In the genomic region with DNA sequence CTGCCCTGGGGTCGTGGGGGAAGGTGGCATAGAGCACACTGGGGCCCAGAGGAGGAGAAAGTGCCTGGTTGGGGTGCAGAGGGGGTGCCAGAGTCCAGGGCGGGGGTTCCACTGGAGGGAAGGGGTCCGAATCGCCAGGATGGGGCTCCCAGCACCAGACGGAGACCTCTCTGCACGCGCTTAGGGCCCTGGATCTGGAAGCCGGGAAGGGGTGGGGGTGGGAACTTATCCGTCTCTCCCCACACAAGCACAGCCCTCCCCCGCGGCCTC, we compare ENCODE assay signal across 1 cellular context.
TF ChIP-seq lines count a peak whose summit lies in the region.

No MANE protein-coding gene starts in this region.

TF ChIP-seq in K562, 482 proteins besides CTCF, POLR2A, EP300 and RAD21 (continues in another document):
- TF ChIP-seq CREB1 (IDR thresholded peaks at IDR 0.05) (no peak; the same call in 1 of the 2 replicates), CREB1 (CRISPR knock-in tag; IDR thresholded peaks at IDR 0.05) (no peak), MYNN (IDR thresholded peaks at IDR 0.05) (no peak), MYNN (CRISPR knock-in tag; IDR thresholded peaks at IDR 0.05) (no peak), PTBP1 (IDR thresholded peaks at IDR 0.05; ENCODE audit: low read depth, low read length) (no peak), XRCC4 (IDR thresholded peaks at IDR 0.05; ENCODE audit: extremely low read depth, insufficient read depth, insufficient read length) (no peak), SIN3B (IDR thresholded peaks at IDR 0.05; ENCODE audit: low read depth) (no peak), BHLHE40 (IDR thresholded peaks at IDR 0.05; ENCODE audit: low read length) (peak; percentile 42), PHF21A (IDR thresholded peaks at IDR 0.05; ENCODE audit: borderline replicate concordance, low read depth) (no peak), ZBTB9 (CRISPR knock-in tag; IDR thresholded peaks at IDR 0.05) (no peak), ETV6 (IDR thresholded peaks at IDR 0.05; ENCODE audit: borderline replicate concordance in 1 of 2, low read depth in 2 of 2, low read length in 1 of 2) (0 out of 4 replicates have a peak, but pooled peaks of 1 of the 2 experiments have one; percentile 57), ETV6 (CRISPR knock-in tag; IDR thresholded peaks at IDR 0.05; ENCODE audit: borderline replicate concordance) (no peak), JUND (IDR thresholded peaks at IDR 0.05; ENCODE audit: borderline replicate concordance, low read depth, low read length) (peak; percentile 63), JUND (tag; IDR thresholded peaks at IDR 0.05; ENCODE audit: borderline replicate concordance, low read depth, low read length) (peak; percentile 28; the same call in 1 of the 3 replicates), CBX1 (IDR thresholded peaks at IDR 0.05; ENCODE audit: low read depth) (no peak), MYC (IDR thresholded peaks at IDR 0.05; ENCODE audit: low read depth, low read length) (peak; percentile 59; the same call in 1 of the 2 replicates), MYC (CRISPR knock-in tag; IDR thresholded peaks at IDR 0.05; ENCODE audit: borderline replicate concordance, low read depth) (no peak), ZNF589 (CRISPR knock-in tag; IDR thresholded peaks at IDR 0.05; ENCODE audit: low read depth) (no peak), TCFL5 (CRISPR knock-in tag; conservative IDR thresholded peaks at IDR 0.05) (no peak), ZNF707 (CRISPR knock-in tag; conservative IDR thresholded peaks at IDR 0.05) (no peak), GATAD2A (IDR thresholded peaks at IDR 0.05) (no peak), MBD1 (CRISPR knock-in tag; IDR thresholded peaks at IDR 0.05) (no peak), MAFG (tag; conservative IDR thresholded peaks at IDR 0.05) (no peak), POLR2AphosphoS5 (IDR thresholded peaks at IDR 0.05; ENCODE audit: control insufficient read depth, insufficient read depth, low read depth, low read length) (peak; percentile 40; the same call in 1 of the 2 replicates), SMARCE1 (IDR thresholded peaks at IDR 0.05) (no peak), ZNF551 (CRISPR knock-in tag; IDR thresholded peaks at IDR 0.05) (no peak), TGIF2 (CRISPR knock-in tag; IDR thresholded peaks at IDR 0.05) (0 out of 2 replicates have a peak, but pooled peaks have one; percentile 14), U2AF2 (optimal IDR thresholded peaks at IDR 0.05; ENCODE audit: low read depth, low read length) (no peak)
- TF ChIP-seq, protein P1, sequence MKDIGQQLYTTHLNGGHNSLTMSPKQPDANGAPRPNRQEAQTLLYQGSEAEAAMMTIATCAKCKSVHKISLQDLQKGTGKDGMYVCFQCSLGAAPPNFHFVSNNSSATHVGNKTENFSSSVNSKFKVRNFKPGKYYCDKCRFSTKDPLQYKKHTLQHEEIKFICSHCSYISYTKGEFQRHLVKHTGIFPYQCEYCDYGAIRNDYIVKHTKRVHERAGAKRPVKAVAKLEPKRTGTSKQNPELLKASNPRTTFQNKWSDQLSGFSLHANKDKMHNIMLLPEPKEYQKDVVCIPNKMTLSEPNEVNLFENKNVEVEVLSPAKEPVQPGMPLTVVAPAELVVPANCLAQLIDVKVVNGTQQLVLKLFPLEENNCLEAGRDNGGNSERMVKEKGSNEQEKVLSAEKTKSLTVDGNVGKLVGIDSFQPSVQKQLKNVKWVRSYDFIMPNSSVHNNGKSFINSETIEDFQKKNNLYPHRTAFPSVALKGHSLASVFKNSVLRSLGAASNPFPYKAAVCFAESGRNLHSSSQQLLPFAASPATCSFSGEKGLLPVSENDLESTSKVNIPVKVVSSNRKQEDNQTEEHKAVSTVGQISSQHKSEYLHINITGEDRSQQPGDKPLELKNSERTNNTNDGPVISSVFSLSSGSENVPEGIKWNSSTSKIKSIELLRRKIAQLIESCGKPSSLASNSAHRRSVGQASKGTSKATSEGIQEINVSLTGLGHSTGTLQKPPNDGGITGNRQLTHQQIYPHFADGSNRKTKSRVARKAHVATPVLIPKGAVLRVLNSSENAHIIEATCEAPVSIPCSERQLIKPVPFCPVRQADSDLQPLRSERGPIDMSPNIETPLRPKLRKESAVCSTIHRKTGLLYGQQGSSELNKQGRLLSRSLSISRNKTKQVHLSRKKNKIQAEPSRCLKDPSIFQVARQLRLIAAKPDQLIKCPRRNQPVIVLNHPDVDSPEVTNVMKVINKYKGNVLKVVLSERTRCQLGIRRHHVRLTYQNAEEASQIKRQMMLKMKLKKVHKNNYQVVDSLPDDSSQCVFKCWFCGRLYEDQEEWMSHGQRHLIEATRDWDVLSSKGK (CRISPR knock-in tag; IDR thresholded peaks at IDR 0.05): no peak
- TF ChIP-seq, protein P2, sequence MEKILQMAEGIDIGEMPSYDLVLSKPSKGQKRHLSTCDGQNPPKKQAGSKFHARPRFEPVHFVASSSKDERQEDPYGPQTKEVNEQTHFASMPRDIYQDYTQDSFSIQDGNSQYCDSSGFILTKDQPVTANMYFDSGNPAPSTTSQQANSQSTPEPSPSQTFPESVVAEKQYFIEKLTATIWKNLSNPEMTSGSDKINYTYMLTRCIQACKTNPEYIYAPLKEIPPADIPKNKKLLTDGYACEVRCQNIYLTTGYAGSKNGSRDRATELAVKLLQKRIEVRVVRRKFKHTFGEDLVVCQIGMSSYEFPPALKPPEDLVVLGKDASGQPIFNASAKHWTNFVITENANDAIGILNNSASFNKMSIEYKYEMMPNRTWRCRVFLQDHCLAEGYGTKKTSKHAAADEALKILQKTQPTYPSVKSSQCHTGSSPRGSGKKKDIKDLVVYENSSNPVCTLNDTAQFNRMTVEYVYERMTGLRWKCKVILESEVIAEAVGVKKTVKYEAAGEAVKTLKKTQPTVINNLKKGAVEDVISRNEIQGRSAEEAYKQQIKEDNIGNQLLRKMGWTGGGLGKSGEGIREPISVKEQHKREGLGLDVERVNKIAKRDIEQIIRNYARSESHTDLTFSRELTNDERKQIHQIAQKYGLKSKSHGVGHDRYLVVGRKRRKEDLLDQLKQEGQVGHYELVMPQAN (IDR thresholded peaks at IDR 0.05; ENCODE audit: borderline replicate concordance): peak; percentile 34; the same call in 1 of the 2 replicates
- TF ChIP-seq, protein P3, sequence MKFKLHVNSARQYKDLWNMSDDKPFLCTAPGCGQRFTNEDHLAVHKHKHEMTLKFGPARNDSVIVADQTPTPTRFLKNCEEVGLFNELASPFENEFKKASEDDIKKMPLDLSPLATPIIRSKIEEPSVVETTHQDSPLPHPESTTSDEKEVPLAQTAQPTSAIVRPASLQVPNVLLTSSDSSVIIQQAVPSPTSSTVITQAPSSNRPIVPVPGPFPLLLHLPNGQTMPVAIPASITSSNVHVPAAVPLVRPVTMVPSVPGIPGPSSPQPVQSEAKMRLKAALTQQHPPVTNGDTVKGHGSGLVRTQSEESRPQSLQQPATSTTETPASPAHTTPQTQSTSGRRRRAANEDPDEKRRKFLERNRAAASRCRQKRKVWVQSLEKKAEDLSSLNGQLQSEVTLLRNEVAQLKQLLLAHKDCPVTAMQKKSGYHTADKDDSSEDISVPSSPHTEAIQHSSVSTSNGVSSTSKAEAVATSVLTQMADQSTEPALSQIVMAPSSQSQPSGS (CRISPR knock-in tag; IDR thresholded peaks at IDR 0.05): no peak
- TF ChIP-seq, protein P4, sequence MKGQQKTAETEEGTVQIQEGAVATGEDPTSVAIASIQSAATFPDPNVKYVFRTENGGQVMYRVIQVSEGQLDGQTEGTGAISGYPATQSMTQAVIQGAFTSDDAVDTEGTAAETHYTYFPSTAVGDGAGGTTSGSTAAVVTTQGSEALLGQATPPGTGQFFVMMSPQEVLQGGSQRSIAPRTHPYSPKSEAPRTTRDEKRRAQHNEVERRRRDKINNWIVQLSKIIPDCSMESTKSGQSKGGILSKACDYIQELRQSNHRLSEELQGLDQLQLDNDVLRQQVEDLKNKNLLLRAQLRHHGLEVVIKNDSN (CRISPR knock-in tag; IDR thresholded peaks at IDR 0.05): no peak
- TF ChIP-seq, protein P5, sequence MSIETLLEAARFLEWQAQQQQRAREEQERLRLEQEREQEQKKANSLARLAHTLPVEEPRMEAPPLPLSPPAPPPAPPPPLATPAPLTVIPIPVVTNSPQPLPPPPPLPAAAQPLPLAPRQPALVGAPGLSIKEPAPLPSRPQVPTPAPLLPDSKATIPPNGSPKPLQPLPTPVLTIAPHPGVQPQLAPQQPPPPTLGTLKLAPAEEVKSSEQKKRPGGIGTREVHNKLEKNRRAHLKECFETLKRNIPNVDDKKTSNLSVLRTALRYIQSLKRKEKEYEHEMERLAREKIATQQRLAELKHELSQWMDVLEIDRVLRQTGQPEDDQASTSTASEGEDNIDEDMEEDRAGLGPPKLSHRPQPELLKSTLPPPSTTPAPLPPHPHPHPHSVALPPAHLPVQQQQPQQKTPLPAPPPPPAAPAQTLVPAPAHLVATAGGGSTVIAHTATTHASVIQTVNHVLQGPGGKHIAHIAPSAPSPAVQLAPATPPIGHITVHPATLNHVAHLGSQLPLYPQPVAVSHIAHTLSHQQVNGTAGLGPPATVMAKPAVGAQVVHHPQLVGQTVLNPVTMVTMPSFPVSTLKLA (conservative IDR thresholded peaks at IDR 0.05): peak in 1 of 2 experiments; percentile 83; a peak in 3 of 4 replicates
- TF ChIP-seq, protein P6, sequence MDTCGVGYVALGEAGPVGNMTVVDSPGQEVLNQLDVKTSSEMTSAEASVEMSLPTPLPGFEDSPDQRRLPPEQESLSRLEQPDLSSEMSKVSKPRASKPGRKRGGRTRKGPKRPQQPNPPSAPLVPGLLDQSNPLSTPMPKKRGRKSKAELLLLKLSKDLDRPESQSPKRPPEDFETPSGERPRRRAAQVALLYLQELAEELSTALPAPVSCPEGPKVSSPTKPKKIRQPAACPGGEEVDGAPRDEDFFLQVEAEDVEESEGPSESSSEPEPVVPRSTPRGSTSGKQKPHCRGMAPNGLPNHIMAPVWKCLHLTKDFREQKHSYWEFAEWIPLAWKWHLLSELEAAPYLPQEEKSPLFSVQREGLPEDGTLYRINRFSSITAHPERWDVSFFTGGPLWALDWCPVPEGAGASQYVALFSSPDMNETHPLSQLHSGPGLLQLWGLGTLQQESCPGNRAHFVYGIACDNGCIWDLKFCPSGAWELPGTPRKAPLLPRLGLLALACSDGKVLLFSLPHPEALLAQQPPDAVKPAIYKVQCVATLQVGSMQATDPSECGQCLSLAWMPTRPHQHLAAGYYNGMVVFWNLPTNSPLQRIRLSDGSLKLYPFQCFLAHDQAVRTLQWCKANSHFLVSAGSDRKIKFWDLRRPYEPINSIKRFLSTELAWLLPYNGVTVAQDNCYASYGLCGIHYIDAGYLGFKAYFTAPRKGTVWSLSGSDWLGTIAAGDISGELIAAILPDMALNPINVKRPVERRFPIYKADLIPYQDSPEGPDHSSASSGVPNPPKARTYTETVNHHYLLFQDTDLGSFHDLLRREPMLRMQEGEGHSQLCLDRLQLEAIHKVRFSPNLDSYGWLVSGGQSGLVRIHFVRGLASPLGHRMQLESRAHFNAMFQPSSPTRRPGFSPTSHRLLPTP (IDR thresholded peaks at IDR 0.05; ENCODE audit: borderline replicate concordance, extremely low read depth, insufficient read length): no peak
- TF ChIP-seq, protein P7, sequence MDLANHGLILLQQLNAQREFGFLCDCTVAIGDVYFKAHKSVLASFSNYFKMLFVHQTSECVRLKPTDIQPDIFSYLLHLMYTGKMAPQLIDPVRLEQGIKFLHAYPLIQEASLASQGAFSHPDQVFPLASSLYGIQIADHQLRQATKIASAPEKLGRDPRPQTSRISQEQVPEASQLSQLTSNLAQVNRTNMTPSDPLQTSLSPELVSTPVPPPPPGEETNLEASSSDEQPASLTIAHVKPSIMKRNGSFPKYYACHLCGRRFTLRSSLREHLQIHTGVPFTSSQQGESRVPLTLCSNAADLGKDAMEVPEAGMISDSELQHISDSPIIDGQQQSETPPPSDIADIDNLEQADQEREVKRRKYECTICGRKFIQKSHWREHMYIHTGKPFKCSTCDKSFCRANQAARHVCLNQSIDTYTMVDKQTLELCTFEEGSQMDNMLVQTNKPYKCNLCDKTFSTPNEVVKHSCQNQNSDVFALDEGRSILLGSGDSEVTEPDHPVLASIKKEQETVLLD (IDR thresholded peaks at IDR 0.05): 0 out of 2 replicates have a peak, but pooled peaks have one; percentile 10
- TF ChIP-seq, protein P8, sequence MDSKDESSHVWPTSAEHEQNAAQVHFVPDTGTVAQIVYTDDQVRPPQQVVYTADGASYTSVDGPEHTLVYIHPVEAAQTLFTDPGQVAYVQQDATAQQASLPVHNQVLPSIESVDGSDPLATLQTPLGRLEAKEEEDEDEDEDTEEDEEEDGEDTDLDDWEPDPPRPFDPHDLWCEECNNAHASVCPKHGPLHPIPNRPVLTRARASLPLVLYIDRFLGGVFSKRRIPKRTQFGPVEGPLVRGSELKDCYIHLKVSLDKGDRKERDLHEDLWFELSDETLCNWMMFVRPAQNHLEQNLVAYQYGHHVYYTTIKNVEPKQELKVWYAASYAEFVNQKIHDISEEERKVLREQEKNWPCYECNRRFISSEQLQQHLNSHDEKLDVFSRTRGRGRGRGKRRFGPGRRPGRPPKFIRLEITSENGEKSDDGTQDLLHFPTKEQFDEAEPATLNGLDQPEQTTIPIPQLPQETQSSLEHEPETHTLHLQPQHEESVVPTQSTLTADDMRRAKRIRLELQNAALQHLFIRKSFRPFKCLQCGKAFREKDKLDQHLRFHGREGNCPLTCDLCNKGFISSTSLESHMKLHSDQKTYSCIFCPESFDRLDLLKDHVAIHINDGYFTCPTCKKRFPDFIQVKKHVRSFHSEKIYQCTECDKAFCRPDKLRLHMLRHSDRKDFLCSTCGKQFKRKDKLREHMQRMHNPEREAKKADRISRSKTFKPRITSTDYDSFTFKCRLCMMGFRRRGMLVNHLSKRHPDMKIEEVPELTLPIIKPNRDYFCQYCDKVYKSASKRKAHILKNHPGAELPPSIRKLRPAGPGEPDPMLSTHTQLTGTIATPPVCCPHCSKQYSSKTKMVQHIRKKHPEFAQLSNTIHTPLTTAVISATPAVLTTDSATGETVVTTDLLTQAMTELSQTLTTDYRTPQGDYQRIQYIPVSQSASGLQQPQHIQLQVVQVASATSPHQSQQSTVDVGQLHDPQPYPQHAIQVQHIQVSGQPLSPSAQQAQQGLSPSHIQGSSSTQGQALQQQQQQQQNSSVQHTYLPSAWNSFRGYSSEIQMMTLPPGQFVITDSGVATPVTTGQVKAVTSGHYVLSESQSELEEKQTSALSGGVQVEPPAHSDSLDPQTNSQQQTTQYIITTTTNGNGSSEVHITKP (IDR thresholded peaks at IDR 0.05; ENCODE audit: partially characterized antibody): peak; percentile 57
